ENCODE assay signal across 8 cellular contexts in genomic region chr9:33161011-33161588, GRCh38. TPM values are rescaled to one million over a fixed set of nuclear protein-coding genes. Genes with fewer than 3 reads are reported as not detected.
DNase-seq lines count a peak whose midpoint lies in the region; ATAC-seq lines count a peak whose summit lies in the region.

No MANE protein-coding gene starts in this region.

- ATAC-seq in natural killer cell treated with Interleukin-12 subunit alpha and Interleukin-12 subunit beta and Interleukin-15 and Interleukin-18, amount 100 ng/mL, for 72 hours: peak in 1 of 2 donors; percentile 57
- ATAC-seq in HG03520 (IDR thresholded peaks at IDR 0.05; ENCODE audit: unreplicated experiment) (no peak), HG03095 (IDR thresholded peaks at IDR 0.05; ENCODE audit: unreplicated experiment) (no peak), GM18498 (IDR thresholded peaks at IDR 0.05; ENCODE audit: unreplicated experiment) (no peak)

- H3K36me3 Mint-ChIP-seq in IgD-negative memory B cell: peaks cover 3% of the 10 kb centered on the region
- H3K36me3 Mint-ChIP-seq in natural killer cell treated with Interleukin-12 subunit alpha and Interleukin-12 subunit beta and Interleukin-15 and Interleukin-18, amount 100 ng/mL, for 72 hours: no peaks in the 10 kb centered on the region

- no peaks in the 10 kb centered on the region for H3K9me3 Mint-ChIP-seq in IgD-negative memory B cell
- H3K9me3 Mint-ChIP-seq in natural killer cell treated with Interleukin-12 subunit alpha and Interleukin-12 subunit beta and Interleukin-15 and Interleukin-18, amount 100 ng/mL, for 72 hours: no peaks in the 10 kb centered on the region

- peaks cover 49 to 74% (median 63%) of the 10 kb centered on the region in 3 donors for H3K4me1 Mint-ChIP-seq in IgD-negative memory B cell
- H3K4me1 Mint-ChIP-seq in natural killer cell treated with Interleukin-12 subunit alpha and Interleukin-12 subunit beta and Interleukin-15 and Interleukin-18, amount 100 ng/mL, for 72 hours (ENCODE audit: low read depth in 2 of 2): peaks cover 83 to 90% of the 10 kb centered on the region in 2 donors

- peak; percentile 52 for DNase-seq in DMS53 treated with DMSO at 0.1 percent for 48 hours (lab: John Stamatoyannopoulos, UW; ENCODE audit: unreplicated experiment)
- DNase-seq in activated CD4-positive, alpha-beta T cell treated with anti-CD3 and anti-CD28 coated beads for 48 hours: peak; percentile 59
- DNase-seq in epidermal melanocyte (ENCODE audit: insufficient read length, low spot score): peak; percentile 54
- peak; percentile 74 for DNase-seq in natural killer cell treated with Interleukin-12 subunit alpha and Interleukin-12 subunit beta and Interleukin-15 and Interleukin-18, amount 100 ng/mL, for 72 hours (ENCODE audit: low spot score)

- peak overlapping the region; percentile 89 to 97 (median 90) for H3K4me3 Mint-ChIP-seq in IgD-negative memory B cell
- H3K4me3 Mint-ChIP-seq in natural killer cell treated with Interleukin-12 subunit alpha and Interleukin-12 subunit beta and Interleukin-15 and Interleukin-18, amount 100 ng/mL, for 72 hours: peak overlapping the region; percentile 70

- peak overlapping the region; percentile 92 to 99 (median 97) for H3K27ac Mint-ChIP-seq in IgD-negative memory B cell
- H3K27ac Mint-ChIP-seq in natural killer cell treated with Interleukin-12 subunit alpha and Interleukin-12 subunit beta and Interleukin-15 and Interleukin-18, amount 100 ng/mL, for 72 hours: peak overlapping the region; percentile 97

- no peaks in the 10 kb centered on the region for H3K27me3 Mint-ChIP-seq in IgD-negative memory B cell
- no peaks in the 10 kb centered on the region for H3K27me3 Mint-ChIP-seq in natural killer cell treated with Interleukin-12 subunit alpha and Interleukin-12 subunit beta and Interleukin-15 and Interleukin-18, amount 100 ng/mL, for 72 hours

RNA-seq across cellular contexts. Expression of gene B4GALT1, which starts 6.0 kb away (rescaled TPM):
- polyA plus RNA-seq in IgD-negative memory B cell: 55.1 TPM
- total RNA-seq in natural killer cell treated with Interleukin-12 subunit alpha and Interleukin-12 subunit beta and Interleukin-15 and Interleukin-18, amount 100 ng/mL, for 72 hours: 10 to 100 TPM; 51.4 to 90.6 TPM
